In genomic region chr12:49783917-49784676, GRCh38 we compare ENCODE assay signal across 11 cellular contexts. TPM values are rescaled to one million over a fixed set of nuclear protein-coding genes. Genes with fewer than 3 reads are reported as not detected.
DNase-seq lines count a peak whose midpoint lies in the region; ATAC-seq and TF ChIP-seq lines count a peak whose summit lies in the region.
"Had no signal": no experiment of that assay in that cellular context is flagged by ENCODE, and none has a peak within 500 bp of the region (broad histone marks: within the 10 kb centered on the region; RNA-seq: fewer than 3 reads in every experiment).

No MANE protein-coding gene starts in this region.

- H3K27me3 ChIP-seq in ACC112 (ENCODE audit: insufficient read depth, low read length) (peaks cover 8% of the 10 kb centered on the region; the same call in 1 of the 2 replicates), tibial artery (no peaks in the 10 kb centered on the region), spleen (replicated peaks in 1 of 7) (peaks cover 0 to 52% (median 6%) of the 10 kb centered on the region in 7 donors)

- no peak for TF ChIP-seq POLR2A in spleen (IDR thresholded peaks at IDR 0.05)

- DNase-seq in MV-4-11 (lab: John Stamatoyannopoulos, UW): peak; percentile 68
- no peak for DNase-seq in coronary artery (ENCODE audit: low spot score)
- no peak for DNase-seq in tibial artery
- no peak for DNase-seq in RWPE1 (ENCODE audit: low spot score)
- no peak for DNase-seq in spleen
- DNase-seq: activated T-cell treated with anti-CD3 and anti-CD28 coated beads, Interleukin-2, amount 50 U/mL, for 48 hours had no signal

- POLR2A ChIA-PET in RWPE1 (lab: Yijun Ruan, JAX; ENCODE audit: low non-redundant PET): no interaction called here

- TF ChIP-seq CTCF in coronary artery (IDR thresholded peaks at IDR 0.05) (no peak), tibial artery (IDR thresholded peaks at IDR 0.05) (no peak), RWPE1 (conservative IDR thresholded peaks at IDR 0.05; ENCODE audit: low read depth) (no peak), spleen (IDR thresholded peaks at IDR 0.05 in 8 of 11, conservative IDR thresholded peaks at IDR 0.05 in 3 of 11) (no peak)

- H3K27ac ChIP-seq in ACC112 (ENCODE audit: low read depth, low read length): peak overlapping the region; percentile 12; the same call in 1 of the 2 replicates
- peak overlapping the region; percentile 31 to 44 for H3K27ac ChIP-seq in coronary artery
- H3K27ac ChIP-seq in mesodermal cell (ENCODE audit: low read depth, low read length, severe bottlenecking): peak overlapping the region; percentile 23
- H3K27ac ChIP-seq in tibial artery: no peak overlapping the region
- H3K27ac ChIP-seq in RWPE1: no peak overlapping the region
- H3K27ac ChIP-seq in spleen: peak overlapping the region in 4 of 8 donors; percentile 4 to 23 (median 12)
- H3K27ac ChIP-seq: C4-2B, KMS-11 had no signal

- H3K79me2 ChIP-seq in ACC112 (ENCODE audit: control insufficient read depth, insufficient read depth, low read length, unreplicated experiment): no peaks in the 10 kb centered on the region

- CTCF ChIA-PET in RWPE1 (lab: Yijun Ruan, JAX): interaction anchor here (0.6 kb wide), 1 partner anchor 23 kb away, joined by 3 read pairs; no protein-coding TSS in a partner anchor

- H2AFZ ChIP-seq in ACC112 (ENCODE audit: low read length, unreplicated experiment): no peak overlapping the region

- H3K9me3 ChIP-seq in mesodermal cell (ENCODE audit: control insufficient read depth, low read length) (peaks cover 6% of the 10 kb centered on the region), tibial artery (peaks cover 0 to 3% (median 0%) of the 10 kb centered on the region in 3 donors), spleen (peaks cover 0 to 8% (median 0%) of the 10 kb centered on the region in 8 donors)

- H3K4me3 ChIP-seq in ACC112 (ENCODE audit: low read depth, low read length) (no peak overlapping the region), coronary artery (no peak overlapping the region), mesodermal cell (ENCODE audit: extremely low read depth, insufficient read depth, low read length, poor library complexity, severe bottlenecking) (no peak overlapping the region), tibial artery (no peak overlapping the region), spleen (no peak overlapping the region)

- WGBS in mesodermal cell (ENCODE audit: insufficient coverage in 2 of 2), 2 experiments: 88 to 91% methylated on average over 5 to 7 of the region's 7 CpGs
- 36 to 55% (median 38%) methylated on average over 7 of the region's 7 CpGs for WGBS in spleen, 5 donors

- ATAC-seq in GM21360 (IDR thresholded peaks at IDR 0.05; ENCODE audit: unreplicated experiment): no peak

- H3K4me1 ChIP-seq in ACC112 (ENCODE audit: control insufficient read depth, insufficient read depth, low read length, unreplicated experiment) (peaks cover 13% of the 10 kb centered on the region), mesodermal cell (ENCODE audit: control insufficient read depth, insufficient read depth, low read length, poor library complexity, severe bottlenecking) (no peaks in the 10 kb centered on the region), tibial artery (peaks cover 0 to 18% (median 8%) of the 10 kb centered on the region in 4 donors), spleen (peaks cover 4 to 23% (median 12%) of the 10 kb centered on the region in 6 donors)

- H3K36me3 ChIP-seq in ACC112 (ENCODE audit: insufficient read depth, low read length) (peaks cover 4% of the 10 kb centered on the region), mesodermal cell (ENCODE audit: control insufficient read depth, insufficient read depth, low read length) (peaks cover 2% of the 10 kb centered on the region), tibial artery (no peaks in the 10 kb centered on the region), spleen (no peaks in the 10 kb centered on the region)

- intact Hi-C loops in tibial artery (cut with DNase I; ENCODE audit: low total_unique reads): no loop called here
- intact Hi-C loops in spleen (cut with DNase I; ENCODE audit: low total_unique reads): no loop called here

RNA-seq across cellular contexts. Expression of gene TMBIM6, which starts 42.7 kb away (rescaled TPM):
- polyA plus RNA-seq in mesodermal cell (2013, experiment 1 of 2): 440 TPM
- 427 TPM for polyA plus RNA-seq in mesodermal cell (2013, experiment 2 of 2)
- 100 to 1,000 TPM; 338 to 437 (median 396) TPM for total RNA-seq in spleen
- 100 to 1,000 TPM; 100 to 130 (median 106) TPM for polyA plus RNA-seq in spleen

RNA-seq across cellular contexts. Expression of gene NCKAP5L, which starts 44.1 kb away (rescaled TPM):
- 32.2 TPM for polyA plus RNA-seq in mesodermal cell (2013, experiment 1 of 2)
- polyA plus RNA-seq in mesodermal cell (2013, experiment 2 of 2): 26.3 TPM
- 10 to 100 TPM; 19.9 to 29.4 (median 23.6) TPM for total RNA-seq in spleen
- polyA plus RNA-seq in spleen: 10 to 100 TPM in 1 of 3 donors, 1 to 10 TPM in 2; 3.6 to 15.3 (median 7.0) TPM

RNA-seq across cellular contexts. Expression of gene BCDIN3D, which starts 58.8 kb away (rescaled TPM):
- polyA plus RNA-seq in mesodermal cell (2013, experiment 1 of 2): 3.7 TPM
- 2.8 TPM for polyA plus RNA-seq in mesodermal cell (2013, experiment 2 of 2)
- total RNA-seq in spleen: 1 to 10 TPM; 4.8 to 7.4 (median 5.3) TPM
- 1 to 10 TPM; 3.3 to 5.1 (median 4.6) TPM for polyA plus RNA-seq in spleen

Comparison
In these comparisons a context has a peak if more than half of its experiments do, and no peak if none do; other contexts are left out.
1. H3K27ac ChIP-seq: peak in ACC112 (single experiment), coronary artery (2 of 2) and mesodermal cell (single experiment); none in tibial artery (0 of 2) and RWPE1 (single experiment).